Comparison of ENCODE assay signal across 1 cellular context in genomic region chr2:42360890-42361727, GRCh38.
A peak's percentile ranks its signal among the peaks of the same experiment; 100 is the strongest.
TF ChIP-seq lines count a peak whose summit lies in the region.

TSS of gene COX7A2L (minus strand) at chr2:42361217. CDS start at chr2:42361161, 56 bp downstream.

TF ChIP-seq in HepG2, 621 proteins besides CTCF, POLR2A, EP300 and RAD21 (continued from another document and continues in another):
- TF ChIP-seq FOXO4 (CRISPR knock-in tag; conservative IDR thresholded peaks at IDR 0.05) (no peak), ZXDC (CRISPR knock-in tag; IDR thresholded peaks at IDR 0.05) (peak; percentile 45; the same call in 1 of the 2 replicates), ZNF350 (CRISPR knock-in tag; IDR thresholded peaks at IDR 0.05; ENCODE audit: borderline replicate concordance, low read depth) (peak; percentile 93), ZNF326 (CRISPR knock-in tag; IDR thresholded peaks at IDR 0.05; ENCODE audit: borderline replicate concordance) (no peak), MEIS2 (CRISPR knock-in tag; IDR thresholded peaks at IDR 0.05) (peak; percentile 69), TOE1 (CRISPR knock-in tag; IDR thresholded peaks at IDR 0.05) (no peak), ZBTB34 (CRISPR knock-in tag; IDR thresholded peaks at IDR 0.05) (no peak; the same call in 1 of the 2 replicates), ZBTB37 (CRISPR knock-in tag; IDR thresholded peaks at IDR 0.05) (0 out of 2 replicates have a peak, but pooled peaks have one; percentile 45), NONO (IDR thresholded peaks at IDR 0.05) (no peak), NONO (CRISPR knock-in tag; conservative IDR thresholded peaks at IDR 0.05) (peak; percentile 78; the same call in 1 of the 2 replicates), HMG20A (CRISPR knock-in tag; IDR thresholded peaks at IDR 0.05; ENCODE audit: borderline replicate concordance) (no peak), STAT6 (CRISPR knock-in tag; IDR thresholded peaks at IDR 0.05; ENCODE audit: borderline replicate concordance) (peak; percentile 55; the same call in 1 of the 2 replicates), BATF2 (CRISPR knock-in tag; IDR thresholded peaks at IDR 0.05) (no peak), ZBTB33 (CRISPR knock-in tag; IDR thresholded peaks at IDR 0.05) (0 out of 2 replicates have a peak, but pooled peaks have one; percentile 4), ZNF569 (CRISPR knock-in tag; IDR thresholded peaks at IDR 0.05; ENCODE audit: borderline replicate concordance) (no peak), ZBTB40 (IDR thresholded peaks at IDR 0.05) (no peak), ZBTB40 (CRISPR knock-in tag; IDR thresholded peaks at IDR 0.05) (no peak; the same call in 1 of the 2 replicates), ZNF776 (CRISPR knock-in tag; IDR thresholded peaks at IDR 0.05) (peak; percentile 40; the same call in 1 of the 2 replicates), HCFC1 (IDR thresholded peaks at IDR 0.05; ENCODE audit: low read depth, low read length) (peak; percentile 50; the same call in 1 of the 2 replicates), ZFP37 (CRISPR knock-in tag; IDR thresholded peaks at IDR 0.05; ENCODE audit: borderline replicate concordance) (peak; percentile 92; the same call in 1 of the 2 replicates), ZNF747 (CRISPR knock-in tag; IDR thresholded peaks at IDR 0.05; ENCODE audit: borderline replicate concordance) (no peak), MTF1 (CRISPR knock-in tag; IDR thresholded peaks at IDR 0.05) (no peak), ZNF362 (CRISPR knock-in tag; IDR thresholded peaks at IDR 0.05; ENCODE audit: borderline replicate concordance) (no peak), STAT5B (CRISPR knock-in tag; IDR thresholded peaks at IDR 0.05) (no peak; the same call in 1 of the 2 replicates), SPEN (CRISPR knock-in tag; IDR thresholded peaks at IDR 0.05; ENCODE audit: low read depth) (peak; percentile 89), FOSL2 (CRISPR knock-in tag; IDR thresholded peaks at IDR 0.05) (peak; percentile 35; the same call in 1 of the 2 replicates), TEF (CRISPR knock-in tag; IDR thresholded peaks at IDR 0.05) (peak; percentile 68; the same call in 1 of the 2 replicates), ZEB1 (IDR thresholded peaks at IDR 0.05; ENCODE audit: insufficient replicate concordance, low read depth) (no peak), ZNF329 (CRISPR knock-in tag; IDR thresholded peaks at IDR 0.05; ENCODE audit: low read depth) (0 out of 2 replicates have a peak, but pooled peaks have one; percentile 33), ZNF713 (CRISPR knock-in tag; IDR thresholded peaks at IDR 0.05) (0 out of 2 replicates have a peak, but pooled peaks have one; percentile 32)
